In the genomic region with DNA sequence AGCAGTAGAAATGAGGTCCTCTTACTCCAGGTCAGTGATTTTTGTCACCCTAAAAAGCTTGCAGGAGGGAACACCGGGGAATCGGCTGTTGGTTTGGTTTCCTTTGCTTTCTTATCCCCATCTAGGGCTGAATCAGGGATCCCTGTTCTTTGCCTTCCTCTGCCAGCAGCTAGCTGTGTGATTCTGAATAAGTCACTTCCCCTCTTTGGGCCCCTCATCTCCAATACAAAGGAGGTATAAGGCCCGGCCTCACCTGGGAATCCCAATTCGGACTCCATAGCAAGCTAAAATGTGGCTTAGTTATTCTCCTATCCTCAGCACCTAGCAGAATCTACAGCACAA, we compare ENCODE assay signal across 10 cellular contexts. TPM values are rescaled to one million over a fixed set of nuclear protein-coding genes. Genes with fewer than 3 reads are reported as not detected.
A peak's percentile ranks its signal among the peaks of the same experiment; 100 is the strongest.
DNase-seq lines count a peak whose midpoint lies in the region; ATAC-seq and TF ChIP-seq lines count a peak whose summit lies in the region.
"Had no signal": no experiment of that assay in that cellular context is flagged by ENCODE, and none has a peak within 500 bp of the region (broad histone marks: within the 10 kb centered on the region; RNA-seq: fewer than 3 reads in every experiment).

No MANE protein-coding gene starts in this region.

- peaks cover 40% of the 10 kb centered on the region for H3K4me1 Mint-ChIP-seq in endodermal cell

- H3K27me3 ChIP-seq in OCI-LY1 (ENCODE audit: insufficient read depth, low read length) (no peaks in the 10 kb centered on the region), endodermal cell (ENCODE audit: control insufficient read depth, insufficient read depth, low read length, poor library complexity, severe bottlenecking) (no peaks in the 10 kb centered on the region), gastrocnemius medialis (no peaks in the 10 kb centered on the region)

- H3K36me3 ChIP-seq in OCI-LY1 (ENCODE audit: insufficient read depth, low read length) (no peaks in the 10 kb centered on the region), endodermal cell (ENCODE audit: control insufficient read depth, insufficient read depth, low read length) (no peaks in the 10 kb centered on the region), gastrocnemius medialis (no peaks in the 10 kb centered on the region)

- in situ Hi-C loops in gastrocnemius medialis (cut with MboI; ENCODE audit: low sequenced_read_pairs in 4 of 4), result no loop called here

- H3K36me3 Mint-ChIP-seq in endodermal cell (ENCODE audit: low read depth), result no peaks in the 10 kb centered on the region

- peaks cover 10% of the 10 kb centered on the region; the same call in 1 of the 2 replicates for H3F3A ChIP-seq in OCI-LY1 (ENCODE audit: insufficient read depth, low read length)

- H3K9ac ChIP-seq in OCI-LY1 (ENCODE audit: low read length) (peak overlapping the region; percentile 54), endodermal cell (ENCODE audit: extremely low read depth, low read length, poor library complexity, severe bottlenecking) (no peak overlapping the region)

- WGBS in endodermal cell (ENCODE audit: insufficient coverage in 1 of 2, insufficient read length in 1 of 2), 2 experiments, result 65 to 71% methylated on average over 3 to 4 of the region's 4 CpGs
- 77 to 85% methylated on average over 4 of the region's 4 CpGs for WGBS in lower leg skin, 2 donors

- peaks cover 71% of the 10 kb centered on the region for H3K4me1 ChIP-seq in OCI-LY1 (ENCODE audit: insufficient read depth, low read length, severe bottlenecking)
- H3K4me1 ChIP-seq in endodermal cell (ENCODE audit: control insufficient read depth, insufficient read depth, low read length), result peaks cover 8% of the 10 kb centered on the region
- peaks cover 44 to 48% of the 10 kb centered on the region in 2 donors for H3K4me1 ChIP-seq in gastrocnemius medialis

- H3K9me3 ChIP-seq in OCI-LY1 (ENCODE audit: low read length), result no peaks in the 10 kb centered on the region
- no peaks in the 10 kb centered on the region for H3K9me3 ChIP-seq in endodermal cell (ENCODE audit: control insufficient read depth, low read length)
- no peaks in the 10 kb centered on the region for H3K9me3 ChIP-seq in gastrocnemius medialis

- H4K20me1 ChIP-seq in OCI-LY1 (ENCODE audit: insufficient read depth, low read length), result no peaks in the 10 kb centered on the region

- no peak overlapping the region for H2AFZ ChIP-seq in OCI-LY1 (ENCODE audit: low read length)

- H3K4me3 ChIP-seq in OCI-LY1 (ENCODE audit: low read depth, low read length, poor library complexity, severe bottlenecking) (peak overlapping the region; percentile 16), endodermal cell (ENCODE audit: low read length) (no peak overlapping the region), gastrocnemius medialis (no peak overlapping the region), lower leg skin (ENCODE audit: low read depth, poor library complexity, severe bottlenecking) (no peak overlapping the region)

- H3K27me3 Mint-ChIP-seq in endodermal cell (ENCODE audit: insufficient read depth), result peaks cover 9% of the 10 kb centered on the region

- TF ChIP-seq POLR2A in gastrocnemius medialis (IDR thresholded peaks at IDR 0.05) (no peak), lower leg skin (IDR thresholded peaks at IDR 0.05) (no peak)

- no peaks in the 10 kb centered on the region for H3K9me3 Mint-ChIP-seq in endodermal cell

- ATAC-seq in gastrocnemius medialis (no peak), HG03354 (IDR thresholded peaks at IDR 0.05; ENCODE audit: poor library complexity, severe bottlenecking, unreplicated experiment) (no peak), HG03457 (IDR thresholded peaks at IDR 0.05; ENCODE audit: unreplicated experiment) (no peak)

- H3K4me2 ChIP-seq in OCI-LY1 (ENCODE audit: low read length), result peak overlapping the region; percentile 57

- H3K27ac ChIP-seq in OCI-LY1 (ENCODE audit: low read depth, low read length, poor library complexity, severe bottlenecking) (peak overlapping the region; percentile 89), endodermal cell (ENCODE audit: low read depth, low read length) (peak overlapping the region; percentile 10), gastrocnemius medialis (peak overlapping the region in 3 of 4 donors; percentile 100)

- intact Hi-C loops in gastrocnemius medialis (cut with DNase I; ENCODE audit: low total_unique reads), result no loop called here
- intact Hi-C loops in lower leg skin (cut with DNase I; ENCODE audit: low total_unique reads), result no loop called here

- TF ChIP-seq CTCF in OCI-LY1 (IDR thresholded peaks at IDR 0.05; ENCODE audit: low read length) (no peak), endodermal cell (conservative IDR thresholded peaks at IDR 0.05) (no peak), gastrocnemius medialis (IDR thresholded peaks at IDR 0.05 in 4 of 5, conservative IDR thresholded peaks at IDR 0.05 in 1 of 5) (no peak), lower leg skin (IDR thresholded peaks at IDR 0.05) (no peak)

- DNase-seq in ELF-1 (ENCODE audit: low read depth, low spot score), result peak; percentile 19
- DNase-seq in endodermal cell, result peak; percentile 59
- DNase-seq in gastrocnemius medialis, result no peak
- no peak for DNase-seq in SKM-1 (lab: John Stamatoyannopoulos, UW; ENCODE audit: unreplicated experiment)
- no peak for DNase-seq in lower leg skin (ENCODE audit: low spot score in 2 of 2)
- DNase-seq: DMS53 had no signal

- no peak overlapping the region for H3K4me3 Mint-ChIP-seq in endodermal cell

- H3K9me2 ChIP-seq in OCI-LY1 (ENCODE audit: low read depth, low read length), result no peaks in the 10 kb centered on the region

- no peak overlapping the region for H3K27ac Mint-ChIP-seq in endodermal cell

- no peaks in the 10 kb centered on the region for H3K79me2 ChIP-seq in OCI-LY1 (ENCODE audit: insufficient read depth, low read length)

RNA-seq across cellular contexts. Expression of a gene that starts 18.5 kb away (rescaled TPM):
- total RNA-seq in endodermal cell, result under 1 TPM; 0.57 to 0.93 TPM
- polyA plus RNA-seq in endodermal cell (2013, experiment 1 of 2), result 2.4 TPM
- polyA plus RNA-seq in endodermal cell (2013, experiment 2 of 2), result 1.8 TPM
- 1 to 10 TPM in 1 of 4 donors, not detected in 3; 6.2 TPM for total RNA-seq in gastrocnemius medialis
- total RNA-seq in lower leg skin, result under 1 TPM in 1 of 4 donors, not detected in 3; 0.52 TPM

RNA-seq across cellular contexts. Expression of a gene that starts 29.6 kb away (rescaled TPM):
- 10 to 100 TPM; 27.0 to 53.3 TPM for total RNA-seq in endodermal cell
- polyA plus RNA-seq in endodermal cell (2013, experiment 1 of 2), result 22.6 TPM
- 22.4 TPM for polyA plus RNA-seq in endodermal cell (2013, experiment 2 of 2)
- total RNA-seq in gastrocnemius medialis, result 1,000 to 10,000 TPM in 2 of 4 donors, 100 to 1,000 TPM in 2; 665 to 1,753 (median 1,205) TPM
- total RNA-seq in lower leg skin, result 100 to 1,000 TPM; 166 to 278 (median 238) TPM

RNA-seq across cellular contexts. Expression of a gene that starts 58.1 kb away (rescaled TPM):
- total RNA-seq in endodermal cell (1 to 10 TPM; 1.1 to 2.1 TPM), gastrocnemius medialis (not detected), lower leg skin (not detected)
- 1.1 TPM for polyA plus RNA-seq in endodermal cell (2013, experiment 1 of 2)
- 0.95 TPM for polyA plus RNA-seq in endodermal cell (2013, experiment 2 of 2)
- total RNA-seq: bronchial epithelial cell had no signal

Comparison
In these comparisons a context has a peak if more than half of its experiments do, and no peak if none do; other contexts are left out.
1. DNase-seq: peak in ELF-1 (single experiment) and endodermal cell (single experiment); none in gastrocnemius medialis (0 of 2), SKM-1 (single experiment) and lower leg skin (0 of 2).
2. H3K27ac ChIP-seq: peak in every context shown above with its lines; median percentile 100 in gastrocnemius medialis; 89 in OCI-LY1; 10 in endodermal cell.